Comparison of ENCODE assay signal across 8 cellular contexts in genomic region chr15:37764733-37765191, GRCh38.
A peak's percentile ranks its signal among the peaks of the same experiment; 100 is the strongest.
DNase-seq lines count a peak whose midpoint lies in the region; ATAC-seq and FAIRE-seq lines count a peak whose summit lies in the region.

No MANE protein-coding gene starts in this region.

- H3K4me3 Mint-ChIP-seq in activated T-helper 17 cell treated with anti-CD3 and anti-CD28 coated beads, Interleukin-2, amount 50 U/mL, for 72 hours = no peak overlapping the region

- H3K9me3 ChIP-seq in MG63 = no peaks in the 10 kb centered on the region

- ATAC-seq in activated T-helper 17 cell treated with anti-CD3 and anti-CD28 coated beads, Interleukin-2, amount 50 U/mL, for 72 hours (replicated peaks) = peak; percentile 72
- ATAC-seq in GM21576 (IDR thresholded peaks at IDR 0.05; ENCODE audit: unreplicated experiment) = no peak

- FAIRE-seq in GM19239 (lab: Jason Lieb, UNC) = no peak

- H3K27me3 ChIP-seq in MG63 = no peaks in the 10 kb centered on the region

- H3K27ac Mint-ChIP-seq in activated T-helper 17 cell treated with anti-CD3 and anti-CD28 coated beads, Interleukin-2, amount 50 U/mL, for 72 hours = no peak overlapping the region

- no peaks in the 10 kb centered on the region for H3K36me3 ChIP-seq in MG63

- peak; percentile 3 for DNase-seq in DMS114 treated with DMSO at 0.1 percent for 48 hours (lab: John Stamatoyannopoulos, UW; ENCODE audit: unreplicated experiment)
- peak; percentile 15 for DNase-seq in GM19239 (ENCODE audit: insufficient read length, low spot score)
- peak; percentile 9 for DNase-seq in MG63
- DNase-seq in hepatic stellate cell (ENCODE audit: low spot score) = peak; percentile 40
- peak; percentile 34 for DNase-seq in stimulated activated CD4-positive, alpha-beta T cell treated with anti-CD3 and anti-CD28 coated beads, Interleukin-4, amount 100 ng/mL, for 24 hours
- DNase-seq in SHP77 treated with DMSO at 0.1 percent for 48 hours (lab: John Stamatoyannopoulos, UW) = no peak

- peaks cover 5% of the 10 kb centered on the region for H3K4me1 Mint-ChIP-seq in activated T-helper 17 cell treated with anti-CD3 and anti-CD28 coated beads, Interleukin-2, amount 50 U/mL, for 72 hours

- peaks cover 6% of the 10 kb centered on the region for H3K27me3 Mint-ChIP-seq in activated T-helper 17 cell treated with anti-CD3 and anti-CD28 coated beads, Interleukin-2, amount 50 U/mL, for 72 hours

- H3K9me3 Mint-ChIP-seq in activated T-helper 17 cell treated with anti-CD3 and anti-CD28 coated beads, Interleukin-2, amount 50 U/mL, for 72 hours = no peaks in the 10 kb centered on the region

- no peaks in the 10 kb centered on the region for H3K36me3 Mint-ChIP-seq in activated T-helper 17 cell treated with anti-CD3 and anti-CD28 coated beads, Interleukin-2, amount 50 U/mL, for 72 hours (ENCODE audit: low read depth)

- no peak overlapping the region for H3K4me3 ChIP-seq in MG63
